ENCODE assay signal across 9 cellular contexts in genomic region chr15:75695634-75696302, GRCh38. TPM values are rescaled to one million over a fixed set of nuclear protein-coding genes. Genes with fewer than 3 reads are reported as not detected.
DNase-seq lines count a peak whose midpoint lies in the region; ATAC-seq and TF ChIP-seq lines count a peak whose summit lies in the region.
"Had no signal": no experiment of that assay in that cellular context is flagged by ENCODE, and none has a peak within 500 bp of the region (broad histone marks: within the 10 kb centered on the region; RNA-seq: fewer than 3 reads in every experiment).

No MANE protein-coding gene starts in this region.

- H3K4me3 Mint-ChIP-seq in activated CD8-positive, alpha-beta memory T cell treated with anti-CD3 and anti-CD28 coated beads, Interleukin-2, amount 10 ng/mL, durations not matched to agents 7 days and 5 days = no peak overlapping the region
- H3K4me3 Mint-ChIP-seq in WTC11 = no peak overlapping the region
- peak overlapping the region; percentile 52 for H3K4me3 Mint-ChIP-seq in memory B cell
- H3K4me3 Mint-ChIP-seq: activated naive CD8-positive, alpha-beta T cell had no signal

- CTCF ChIA-PET in activated CD8-positive, alpha-beta memory T cell treated with anti-CD3 and anti-CD28 coated beads, Interleukin-2, amount 10 ng/mL, durations not matched to agents 7 days and 5 days (lab: Charles Lee) = no interaction called here
- CTCF ChIA-PET in WTC11 (lab: Charles Lee) = interaction anchor here (1.5 to 2.2 kb wide), 2 partner anchors 9 to 25 kb away, joined by 3 to 16 read pairs; no protein-coding TSS in a partner anchor

- H3K9me3 Mint-ChIP-seq in activated CD8-positive, alpha-beta memory T cell treated with anti-CD3 and anti-CD28 coated beads, Interleukin-2, amount 10 ng/mL, durations not matched to agents 7 days and 5 days (ENCODE audit: low read depth) = no peaks in the 10 kb centered on the region
- H3K9me3 Mint-ChIP-seq in WTC11 (no peaks in the 10 kb centered on the region), memory B cell (no peaks in the 10 kb centered on the region)

- no peaks in the 10 kb centered on the region for H3K9me3 ChIP-seq in tibial artery

- no peak for DNase-seq in activated CD8-positive, alpha-beta memory T cell treated with anti-CD3 and anti-CD28 coated beads, Interleukin-2, amount 10 ng/mL, durations not matched to agents 7 days and 5 days
- DNase-seq in activated CD8-positive, alpha-beta memory T cell treated with anti-CD3 and anti-CD28 coated beads for 24 hours = no peak
- DNase-seq in WTC11 (ENCODE audit: low spot score) (no peak), memory B cell (ENCODE audit: low spot score in 2 of 2) (no peak), tibial artery (no peak), left lobe of liver (ENCODE audit: low spot score) (no peak)

- intact Hi-C loops in tibial artery (cut with DNase I; ENCODE audit: low total_unique reads) = no loop called here

- H3K27ac Mint-ChIP-seq in activated CD8-positive, alpha-beta memory T cell treated with anti-CD3 and anti-CD28 coated beads, Interleukin-2, amount 10 ng/mL, durations not matched to agents 7 days and 5 days = peak overlapping the region; percentile 26
- peak overlapping the region; percentile 66; the same call in 1 of the 2 replicates for H3K27ac Mint-ChIP-seq in WTC11
- peak overlapping the region; percentile 6 for H3K27ac Mint-ChIP-seq in memory B cell
- H3K27ac Mint-ChIP-seq: activated naive CD8-positive, alpha-beta T cell had no signal

- H3K27me3 Mint-ChIP-seq in activated CD8-positive, alpha-beta memory T cell treated with anti-CD3 and anti-CD28 coated beads, Interleukin-2, amount 10 ng/mL, durations not matched to agents 7 days and 5 days = peaks cover 9% of the 10 kb centered on the region
- H3K27me3 Mint-ChIP-seq in WTC11 (ENCODE audit: low read depth) = peaks cover 4% of the 10 kb centered on the region; the same call in 1 of the 2 replicates
- H3K27me3 Mint-ChIP-seq in memory B cell = peaks cover 7% of the 10 kb centered on the region
- H3K27me3 Mint-ChIP-seq: activated naive CD8-positive, alpha-beta T cell had no signal

- TF ChIP-seq CTCF in WTC11 (IDR thresholded peaks at IDR 0.05) = no peak
- no peak for TF ChIP-seq CTCF in tibial artery (IDR thresholded peaks at IDR 0.05)

- H3K4me3 ChIP-seq in tibial artery = no peak overlapping the region

- no peaks in the 10 kb centered on the region for H3K27me3 ChIP-seq in tibial artery

- POLR2A ChIA-PET in WTC11 (lab: Charles Lee) = no interaction called here

- no peak for ATAC-seq in activated CD8-positive, alpha-beta memory T cell treated with anti-CD3 and anti-CD28 coated beads, Interleukin-2, amount 10 ng/mL, durations not matched to agents 7 days and 5 days
- ATAC-seq in WTC11 (no peak), memory B cell (ENCODE audit: low read depth) (no peak), GM18858 (IDR thresholded peaks at IDR 0.05; ENCODE audit: unreplicated experiment) (no peak), HG03139 (IDR thresholded peaks at IDR 0.05; ENCODE audit: unreplicated experiment) (no peak), left lobe of liver (no peak)

- peaks cover 21 to 27% (median 24%) of the 10 kb centered on the region in 3 donors for H3K36me3 ChIP-seq in tibial artery

- H3K36me3 Mint-ChIP-seq in activated CD8-positive, alpha-beta memory T cell treated with anti-CD3 and anti-CD28 coated beads, Interleukin-2, amount 10 ng/mL, durations not matched to agents 7 days and 5 days = no peaks in the 10 kb centered on the region
- no peaks in the 10 kb centered on the region for H3K36me3 Mint-ChIP-seq in WTC11
- no peaks in the 10 kb centered on the region for H3K36me3 Mint-ChIP-seq in memory B cell
- H3K36me3 Mint-ChIP-seq: activated naive CD8-positive, alpha-beta T cell had no signal

- H3K4me1 ChIP-seq in tibial artery = peaks cover 6 to 84% (median 75%) of the 10 kb centered on the region in 4 donors

- H3K4me1 Mint-ChIP-seq in activated CD8-positive, alpha-beta memory T cell treated with anti-CD3 and anti-CD28 coated beads, Interleukin-2, amount 10 ng/mL, durations not matched to agents 7 days and 5 days = peaks cover 29% of the 10 kb centered on the region
- H3K4me1 Mint-ChIP-seq in WTC11 (peaks cover 22% of the 10 kb centered on the region), memory B cell (peaks cover 31% of the 10 kb centered on the region)

- H3K27ac ChIP-seq in tibial artery = peak overlapping the region; percentile 93 to 96

TF ChIP-seq in WTC11, 78 proteins besides CTCF, POLR2A, EP300 and RAD21:
- no peak for TF ChIP-seq CREB1 (CRISPR knock-in tag; IDR thresholded peaks at IDR 0.05)
- TF ChIP-seq ZMAT4 (CRISPR knock-in tag; IDR thresholded peaks at IDR 0.05) = no peak
- no peak for TF ChIP-seq NFE2L1 (CRISPR knock-in tag; IDR thresholded peaks at IDR 0.05)
- TF ChIP-seq FOXJ3 (CRISPR knock-in tag; IDR thresholded peaks at IDR 0.05; ENCODE audit: borderline replicate concordance) = no peak
- TF ChIP-seq ZNF671 (CRISPR knock-in tag; IDR thresholded peaks at IDR 0.05) = no peak
- TF ChIP-seq, protein P1, sequence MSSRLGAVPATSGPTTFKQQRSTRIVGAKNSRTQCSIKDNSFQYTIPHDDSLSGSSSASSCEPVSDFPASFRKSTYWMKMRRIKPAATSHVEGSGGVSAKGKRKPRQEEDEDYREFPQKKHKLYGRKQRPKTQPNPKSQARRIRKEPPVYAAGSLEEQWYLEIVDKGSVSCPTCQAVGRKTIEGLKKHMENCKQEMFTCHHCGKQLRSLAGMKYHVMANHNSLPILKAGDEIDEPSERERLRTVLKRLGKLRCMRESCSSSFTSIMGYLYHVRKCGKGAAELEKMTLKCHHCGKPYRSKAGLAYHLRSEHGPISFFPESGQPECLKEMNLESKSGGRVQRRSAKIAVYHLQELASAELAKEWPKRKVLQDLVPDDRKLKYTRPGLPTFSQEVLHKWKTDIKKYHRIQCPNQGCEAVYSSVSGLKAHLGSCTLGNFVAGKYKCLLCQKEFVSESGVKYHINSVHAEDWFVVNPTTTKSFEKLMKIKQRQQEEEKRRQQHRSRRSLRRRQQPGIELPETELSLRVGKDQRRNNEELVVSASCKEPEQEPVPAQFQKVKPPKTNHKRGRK (CRISPR knock-in tag; IDR thresholded peaks at IDR 0.05; ENCODE audit: borderline replicate concordance) = no peak

RNA-seq across cellular contexts. Expression of gene CSPG4, which starts 16.9 kb away (rescaled TPM):
- total RNA-seq in activated CD8-positive, alpha-beta memory T cell treated with anti-CD3 and anti-CD28 coated beads, Interleukin-2, amount 10 ng/mL, durations not matched to agents 7 days and 5 days = under 1 TPM in 1 of 2 experiments, not detected in 1; 0.07 TPM
- total RNA-seq in WTC11 (2021) (2.9 to 3.6 TPM (median 3.6 TPM) in 3 replicates), left lobe of liver (0.23 TPM)

RNA-seq across cellular contexts. Expression of gene SNX33, which starts 48.1 kb away (rescaled TPM):
- total RNA-seq in activated CD8-positive, alpha-beta memory T cell treated with anti-CD3 and anti-CD28 coated beads, Interleukin-2, amount 10 ng/mL, durations not matched to agents 7 days and 5 days = 1 to 10 TPM; 1.4 to 3.5 TPM
- total RNA-seq in WTC11 (2021) (17.8 to 19.8 TPM (median 18.9 TPM) in 3 replicates), left lobe of liver (12.7 TPM)

RNA-seq across cellular contexts. Expression of gene IMP3, which starts 55.7 kb away (rescaled TPM):
- total RNA-seq in activated CD8-positive, alpha-beta memory T cell treated with anti-CD3 and anti-CD28 coated beads, Interleukin-2, amount 10 ng/mL, durations not matched to agents 7 days and 5 days = 100 to 1,000 TPM in 1 of 2 experiments, 10 to 100 TPM in 1; 84.0 to 109 TPM
- total RNA-seq in WTC11 (2021) (93.7 to 107 TPM (median 94.8 TPM) in 3 replicates), left lobe of liver (42.0 TPM)

Comparison
In these comparisons a context has a peak if more than half of its experiments do, and no peak if none do; other contexts are left out.
1. H3K27ac Mint-ChIP-seq: peak in every context shown above with its lines; median percentile 66 in WTC11; 26 in activated CD8-positive, alpha-beta memory T cell treated with anti-CD3 and anti-CD28 coated beads, Interleukin-2, amount 10 ng/mL, durations not matched to agents 7 days and 5 days; 6 in memory B cell.